Comparison of ENCODE assay signal across 13 cellular contexts in genomic region chr17:60230358-60230757, GRCh38.
"Had no signal": no experiment of that assay in that cellular context is flagged by ENCODE, and none has a peak within 500 bp of the region (broad histone marks: within the 10 kb centered on the region; RNA-seq: fewer than 3 reads in every experiment).

No MANE protein-coding gene starts in this region.

- H3K27me3 Mint-ChIP-seq: activated naive CD4-positive, alpha-beta T cell treated with anti-CD3 and anti-CD28 coated beads, Interleukin-2, amount 50 U/mL, for 24 hours; central memory CD8-positive, alpha-beta T cell; memory B cell had no signal

- H3K27ac Mint-ChIP-seq: activated naive CD4-positive, alpha-beta T cell treated with anti-CD3 and anti-CD28 coated beads, Interleukin-2, amount 50 U/mL, for 24 hours; memory B cell; nephron; T-helper 1 cell treated with Interleukin-12 subunit alpha and Interleukin-12 subunit beta and Interleukin-4 antibody, amounts not matched to agents 30 μg/mL and 1 μg/mL, for 36 hours had no signal

- H3K9me3 Mint-ChIP-seq: activated naive CD4-positive, alpha-beta T cell treated with anti-CD3 and anti-CD28 coated beads, Interleukin-2, amount 50 U/mL, for 24 hours; brain; central memory CD8-positive, alpha-beta T cell; memory B cell; nephron; T-helper 1 cell treated with Interleukin-12 subunit alpha and Interleukin-12 subunit beta and Interleukin-4 antibody, amounts not matched to agents 30 μg/mL and 1 μg/mL, for 36 hours had no signal

- H3K4me1 Mint-ChIP-seq: central memory CD8-positive, alpha-beta T cell; memory B cell; nephron had no signal

- H3K4me3 ChIP-seq: heart left ventricle, left lung, tibial nerve had no signal

- H3K4me3 Mint-ChIP-seq: activated naive CD4-positive, alpha-beta T cell treated with anti-CD3 and anti-CD28 coated beads, Interleukin-2, amount 50 U/mL, for 24 hours; brain; central memory CD8-positive, alpha-beta T cell; memory B cell; nephron; T-helper 1 cell treated with Interleukin-12 subunit alpha and Interleukin-12 subunit beta and Interleukin-4 antibody, amounts not matched to agents 30 μg/mL and 1 μg/mL, for 36 hours had no signal

- DNase-seq: amygdala; effector memory CD4-positive, alpha-beta T cell; heart left ventricle; islet precursor cell; left lung; stimulated activated CD4-positive, alpha-beta T cell treated with anti-CD3 and anti-CD28 coated beads, Interleukin-4, amount 100 ng/mL, for 4 hours had no signal

- ATAC-seq: heart left ventricle had no signal
